Comparison of ENCODE assay signal across 1 cellular context in genomic region chr4:16909245-16909644, GRCh38.
TF ChIP-seq lines count a peak whose summit lies in the region.

No MANE protein-coding gene starts in this region.

TF ChIP-seq in HepG2, 621 proteins besides CTCF, POLR2A, EP300 and RAD21:
- no peak for TF ChIP-seq HNRNPUL1 (IDR thresholded peaks at IDR 0.05; ENCODE audit: low read depth, low read length)
- TF ChIP-seq SAP130 (CRISPR knock-in tag; IDR thresholded peaks at IDR 0.05; ENCODE audit: low read depth) = no peak
- TF ChIP-seq ZUFSP (CRISPR knock-in tag; IDR thresholded peaks at IDR 0.05; ENCODE audit: borderline replicate concordance) = no peak
- no peak for TF ChIP-seq ADNP (CRISPR knock-in tag; IDR thresholded peaks at IDR 0.05)
- TF ChIP-seq SKI (IDR thresholded peaks at IDR 0.05; ENCODE audit: partially characterized antibody) = no peak
- TF ChIP-seq ZNF230 (CRISPR knock-in tag; IDR thresholded peaks at IDR 0.05) = no peak
- no peak for TF ChIP-seq ZNF784 (CRISPR knock-in tag; IDR thresholded peaks at IDR 0.05; ENCODE audit: borderline replicate concordance)
- TF ChIP-seq ZBTB21 (CRISPR knock-in tag; IDR thresholded peaks at IDR 0.05) = no peak
- TF ChIP-seq PHB2 (IDR thresholded peaks at IDR 0.05; ENCODE audit: partially characterized antibody) = no peak
- no peak for TF ChIP-seq ZNF512 (CRISPR knock-in tag; IDR thresholded peaks at IDR 0.05)
- no peak for TF ChIP-seq CHD2 (IDR thresholded peaks at IDR 0.05; ENCODE audit: low read depth, low read length)
- TF ChIP-seq ZNF780A (CRISPR knock-in tag; IDR thresholded peaks at IDR 0.05) = no peak
- no peak for TF ChIP-seq GLI4 (CRISPR knock-in tag; IDR thresholded peaks at IDR 0.05; ENCODE audit: borderline replicate concordance)
- TF ChIP-seq FOSL1 (CRISPR knock-in tag; IDR thresholded peaks at IDR 0.05; ENCODE audit: borderline replicate concordance) = no peak
- no peak for TF ChIP-seq ZSCAN30 (CRISPR knock-in tag; IDR thresholded peaks at IDR 0.05)
- TF ChIP-seq NPAS2 (CRISPR knock-in tag; IDR thresholded peaks at IDR 0.05; ENCODE audit: borderline replicate concordance) = no peak
- TF ChIP-seq ZNF589 (CRISPR knock-in tag; conservative IDR thresholded peaks at IDR 0.05) = no peak
- no peak for TF ChIP-seq LCORL (IDR thresholded peaks at IDR 0.05)
- TF ChIP-seq LCORL (CRISPR knock-in tag; IDR thresholded peaks at IDR 0.05) = no peak
- TF ChIP-seq RERE (CRISPR knock-in tag; IDR thresholded peaks at IDR 0.05; ENCODE audit: low read depth) = no peak
- TF ChIP-seq ZFP90 (CRISPR knock-in tag; IDR thresholded peaks at IDR 0.05; ENCODE audit: borderline replicate concordance) = no peak
